Comparison of ENCODE assay signal across 15 cellular contexts in genomic region chr20:40954521-40955165, GRCh38.
A peak's percentile ranks its signal among the peaks of the same experiment; 100 is the strongest.
DNase-seq lines count a peak whose midpoint lies in the region; TF ChIP-seq lines count a peak whose summit lies in the region.
"Had no signal": no experiment of that assay in that cellular context is flagged by ENCODE, and none has a peak within 500 bp of the region (broad histone marks: within the 10 kb centered on the region; RNA-seq: fewer than 3 reads in every experiment).

No MANE protein-coding gene starts in this region.

- H3K4me2 ChIP-seq in GM23248 (ENCODE audit: unreplicated experiment) = no peak overlapping the region
- H3K4me2 ChIP-seq: GM23338 had no signal

- no peaks in the 10 kb centered on the region for H3K79me2 ChIP-seq in GM23248 (ENCODE audit: insufficient read depth)

- H3K36me3 ChIP-seq in esophagus muscularis mucosa = no peaks in the 10 kb centered on the region
- H3K36me3 ChIP-seq in sigmoid colon = no peaks in the 10 kb centered on the region
- no peaks in the 10 kb centered on the region for H3K36me3 ChIP-seq in vagina
- no peaks in the 10 kb centered on the region for H3K36me3 ChIP-seq in GM23248 (ENCODE audit: low read depth)
- H3K36me3 ChIP-seq: BLaER1 treated with 17β-estradiol and CSF1 and Interleukin-3, amounts not matched to agents 10 nM and 100 nM had no signal

- H3K9ac ChIP-seq in GM23248 = no peak overlapping the region
- H3K9ac ChIP-seq: BLaER1 treated with 17β-estradiol and CSF1 and Interleukin-3, amounts not matched to agents 10 nM and 100 nM had no signal

- H3K4me1 ChIP-seq in esophagus muscularis mucosa = no peaks in the 10 kb centered on the region
- H3K4me1 ChIP-seq in sigmoid colon = no peaks in the 10 kb centered on the region
- H3K4me1 ChIP-seq in vagina = no peaks in the 10 kb centered on the region
- no peaks in the 10 kb centered on the region for H3K4me1 ChIP-seq in GM23248 (ENCODE audit: insufficient read depth)

- H3K9me3 ChIP-seq in esophagus muscularis mucosa (peaks cover 0 to 7% (median 2%) of the 10 kb centered on the region in 4 donors), sigmoid colon (peaks cover 0 to 4% (median 0%) of the 10 kb centered on the region in 4 donors), vagina (no peaks in the 10 kb centered on the region), GM23248 (ENCODE audit: low read depth) (no peaks in the 10 kb centered on the region)

- no peaks in the 10 kb centered on the region for H4K20me1 ChIP-seq in GM23248 (ENCODE audit: insufficient read depth)
- H4K20me1 ChIP-seq: BLaER1 treated with 17β-estradiol and CSF1 and Interleukin-3, amounts not matched to agents 10 nM and 100 nM had no signal

- no peak overlapping the region for H3K27ac ChIP-seq in esophagus muscularis mucosa (replicated peaks in 1 of 4)
- H3K27ac ChIP-seq in sigmoid colon = no peak overlapping the region
- H3K27ac ChIP-seq in vagina = no peak overlapping the region
- no peak overlapping the region for H3K27ac ChIP-seq in GM23248
- H3K27ac ChIP-seq: 22Rv1, HL-60 had no signal

- no peak for TF ChIP-seq POLR2A in esophagus muscularis mucosa (IDR thresholded peaks at IDR 0.05; ENCODE audit: low read depth)
- TF ChIP-seq POLR2A in sigmoid colon (IDR thresholded peaks at IDR 0.05) = no peak
- TF ChIP-seq POLR2A in vagina (IDR thresholded peaks at IDR 0.05) = no peak

- TF ChIP-seq EP300 in esophagus muscularis mucosa (IDR thresholded peaks at IDR 0.05) (no peak), sigmoid colon (IDR thresholded peaks at IDR 0.05) (no peak)

- no peak for TF ChIP-seq CTCF in esophagus muscularis mucosa (IDR thresholded peaks at IDR 0.05)
- TF ChIP-seq CTCF in sigmoid colon (IDR thresholded peaks at IDR 0.05) = no peak
- no peak for TF ChIP-seq CTCF in vagina (IDR thresholded peaks at IDR 0.05)

- WGBS in esophagus muscularis mucosa = 94% methylated on average over 10 of the region's 10 CpGs
- 94% methylated on average over 10 of the region's 10 CpGs for WGBS in sigmoid colon, 2 donors
- 93 to 94% methylated on average over 10 of the region's 10 CpGs for WGBS in GM23248 (ENCODE audit: low coverage in 1 of 2, low lambda C conversion rate in 2 of 2, missing lambda C conversion rate in 2 of 2), 2 experiments

- intact Hi-C loops in esophagus muscularis mucosa (cut with DNase I) = no loop called here
- intact Hi-C loops in sigmoid colon (cut with DNase I) = no loop called here
- intact Hi-C loops in vagina (cut with DNase I) = no loop called here

- H3K9me2 ChIP-seq in GM23248 (ENCODE audit: insufficient read depth) = no peaks in the 10 kb centered on the region

- DNase-seq in activated CD8-positive, alpha-beta memory T cell treated with anti-CD3 and anti-CD28 coated beads for 24 hours = peak; percentile 24
- no peak for DNase-seq in activated CD8-positive, alpha-beta memory T cell treated with anti-CD3 and anti-CD28 coated beads, Interleukin-2, amount 50 U/mL, for 4 hours
- peak; percentile 75 for DNase-seq in esophagus muscularis mucosa (ENCODE audit: extremely low spot score)
- DNase-seq in sigmoid colon = peak; percentile 15
- DNase-seq in vagina (ENCODE audit: extremely low spot score in 2 of 2) = peak; percentile 28 to 49
- no peak for DNase-seq in nucleus accumbens (lab: John Stamatoyannopoulos, UW)
- no peak for DNase-seq in activated CD4-positive, alpha-beta T cell treated with anti-CD3 and anti-CD28 coated beads, Interleukin-2, amount 50 U/mL, for 4 hours
- no peak for DNase-seq in GM23248
- DNase-seq: Calu3, DMS79 treated with DMSO at 0.1 percent for 48 hours, GF-D8 had no signal

- H3K4me3 ChIP-seq in esophagus muscularis mucosa (no peak overlapping the region), sigmoid colon (no peak overlapping the region), vagina (no peak overlapping the region), GM23248 (no peak overlapping the region)
- H3K4me3 ChIP-seq: BLaER1 treated with 17β-estradiol and CSF1 and Interleukin-3, amounts not matched to agents 10 nM and 100 nM; GM23338 had no signal

- H3K27me3 ChIP-seq in esophagus muscularis mucosa (peaks cover 0 to 50% (median 0%) of the 10 kb centered on the region in 4 donors), sigmoid colon (peaks cover 0 to 5% (median 0%) of the 10 kb centered on the region in 3 donors), vagina (no peaks in the 10 kb centered on the region), GM23248 (replicated peaks; ENCODE audit: insufficient read depth) (no peaks in the 10 kb centered on the region)
- H3K27me3 ChIP-seq: BLaER1 treated with 17β-estradiol and CSF1 and Interleukin-3, amounts not matched to agents 10 nM and 100 nM had no signal

- in situ Hi-C loops in GM23248 (cut with MboI) = no loop called here

- peaks cover 10% of the 10 kb centered on the region; the same call in 1 of the 2 replicates for H3F3A ChIP-seq in GM23248 (ENCODE audit: insufficient read depth)

- H2AFZ ChIP-seq in GM23248 = no peak overlapping the region
- H2AFZ ChIP-seq: GM23338 had no signal

Comparison
In these comparisons a context has a peak if more than half of its experiments do, and no peak if none do; other contexts are left out.
1. DNase-seq: peak in activated CD8-positive, alpha-beta memory T cell treated with anti-CD3 and anti-CD28 coated beads for 24 hours (single experiment), esophagus muscularis mucosa (single experiment), sigmoid colon (single experiment) and vagina (2 of 2); none in activated CD8-positive, alpha-beta memory T cell treated with anti-CD3 and anti-CD28 coated beads, Interleukin-2, amount 50 U/mL, for 4 hours (single experiment), nucleus accumbens (0 of 56), activated CD4-positive, alpha-beta T cell treated with anti-CD3 and anti-CD28 coated beads, Interleukin-2, amount 50 U/mL, for 4 hours (0 of 2) and GM23248 (single experiment).